15 cellular contexts compared by ENCODE assay signal in genomic region chr1:165874643-165875042, GRCh38. TPM values are rescaled to one million over a fixed set of nuclear protein-coding genes. Genes with fewer than 3 reads are reported as not detected.
DNase-seq lines count a peak whose midpoint lies in the region; ATAC-seq and TF ChIP-seq lines count a peak whose summit lies in the region.
"Had no signal": no experiment of that assay in that cellular context is flagged by ENCODE, and none has a peak within 500 bp of the region (broad histone marks: within the 10 kb centered on the region; RNA-seq: fewer than 3 reads in every experiment).

No MANE protein-coding gene starts in this region.

- TF ChIP-seq CTCF in 22Rv1 (IDR thresholded peaks at IDR 0.05): no peak; the same call in 1 of the 2 replicates
- no peak for TF ChIP-seq CTCF in Calu3 (IDR thresholded peaks at IDR 0.05; ENCODE audit: unreplicated experiment)
- TF ChIP-seq CTCF in WTC11 (IDR thresholded peaks at IDR 0.05): no peak
- no peak for TF ChIP-seq CTCF in A673 (conservative IDR thresholded peaks at IDR 0.05; ENCODE audit: low read depth, low read length)
- no peak for TF ChIP-seq CTCF in tibial nerve (IDR thresholded peaks at IDR 0.05)

- POLR2A ChIA-PET in WTC11 (lab: Charles Lee): no interaction called here
- POLR2A ChIA-PET in A673 (lab: Charles Lee; ENCODE audit: low non-redundant PET): no interaction called here

- H3K9me3 Mint-ChIP-seq in Calu3 (ENCODE audit: low read depth, unreplicated experiment) (peaks cover 9% of the 10 kb centered on the region), WTC11 (peaks cover 44% of the 10 kb centered on the region)
- peaks cover 9% of the 10 kb centered on the region for H3K9me3 Mint-ChIP-seq in stimulated activated memory B cell treated with anti-CD40 and anti-IgM and Interleukin-4, amounts not matched to agents 10 μg/mL and 1 μg/mL and 100 μg/mL, for 72 hours
- H3K9me3 Mint-ChIP-seq: CD8-positive, alpha-beta memory T cell had no signal

- H3K4me1 ChIP-seq in A673 (ENCODE audit: insufficient read depth, low read length, poor library complexity, severe bottlenecking) (no peaks in the 10 kb centered on the region), tibial nerve (peaks cover 0 to 13% (median 2%) of the 10 kb centered on the region in 4 donors)

- no peak for TF ChIP-seq EP300 in tibial nerve (IDR thresholded peaks at IDR 0.05)

- no peak for ATAC-seq in WTC11
- ATAC-seq in stimulated activated memory B cell treated with anti-CD40 and anti-IgM and Interleukin-4, amounts not matched to agents 10 μg/mL and 1 μg/mL and 100 μg/mL, for 72 hours: no peak
- ATAC-seq: A549 had no signal

- DNase-seq in Calu3 (no peak), WTC11 (ENCODE audit: low spot score) (no peak), A673 (ENCODE audit: low spot score) (no peak), NCI-H446 (lab: John Stamatoyannopoulos, UW) (no peak), tibial nerve (ENCODE audit: low spot score in 2 of 2) (no peak)
- DNase-seq: C1 segment of cervical spinal cord; CD8-positive, alpha-beta memory T cell; KG1; NCI-H187; NCI-H446 treated with DMSO at 0.1 percent for 48 hours; NCI-H526 treated with DMSO at 0.1 percent for 48 hours; Right ventricle myocardium superior had no signal

- H3K4me3 Mint-ChIP-seq in Calu3 (ENCODE audit: low read depth, unreplicated experiment): no peak overlapping the region
- no peak overlapping the region for H3K4me3 Mint-ChIP-seq in WTC11
- H3K4me3 Mint-ChIP-seq in stimulated activated memory B cell treated with anti-CD40 and anti-IgM and Interleukin-4, amounts not matched to agents 10 μg/mL and 1 μg/mL and 100 μg/mL, for 72 hours: no peak overlapping the region

- H3K4me3 ChIP-seq in A673 (ENCODE audit: low read depth, low read length, poor library complexity, severe bottlenecking) (no peak overlapping the region), tibial nerve (no peak overlapping the region)
- H3K4me3 ChIP-seq: A549 had no signal

- intact Hi-C loops in Calu3 (cut with micrococcal nuclease; ENCODE audit: unreplicated experiment): loop anchor here (5.0 kb wide), 1 partner anchor 32 kb away; no protein-coding TSS in a partner anchor
- intact Hi-C loops in A673 (cut with micrococcal nuclease; ENCODE audit: unreplicated experiment): no loop called here

- CTCF ChIA-PET in Calu3 (lab: Charles Lee) (interaction anchor here (0.7 to 1.6 kb wide), 6 partner anchors 9 to 171 kb away, joined by 3 to 5 read pairs (median 4); no protein-coding TSS in a partner anchor), WTC11 (lab: Charles Lee) (interaction anchor here (0.6 to 0.7 kb wide), 3 partner anchors 8 to 323 kb away, joined by 3 to 4 read pairs (median 3); no protein-coding TSS in a partner anchor), A673 (lab: Charles Lee) (no interaction called here)

- peaks cover 28% of the 10 kb centered on the region for H3K9me3 ChIP-seq in A673 (ENCODE audit: low read depth, low read length, poor library complexity, severe bottlenecking)
- peaks cover 0 to 6% (median 0%) of the 10 kb centered on the region in 4 donors for H3K9me3 ChIP-seq in tibial nerve

- peaks cover 5% of the 10 kb centered on the region for H3K36me3 Mint-ChIP-seq in Calu3 (ENCODE audit: insufficient read depth, unreplicated experiment)
- peaks cover 65% of the 10 kb centered on the region for H3K36me3 Mint-ChIP-seq in WTC11
- H3K36me3 Mint-ChIP-seq in stimulated activated memory B cell treated with anti-CD40 and anti-IgM and Interleukin-4, amounts not matched to agents 10 μg/mL and 1 μg/mL and 100 μg/mL, for 72 hours: peaks cover 30% of the 10 kb centered on the region

- H3K27me3 Mint-ChIP-seq in Calu3 (ENCODE audit: unreplicated experiment) (no peaks in the 10 kb centered on the region), WTC11 (ENCODE audit: low read depth) (no peaks in the 10 kb centered on the region)
- H3K27me3 Mint-ChIP-seq in stimulated activated memory B cell treated with anti-CD40 and anti-IgM and Interleukin-4, amounts not matched to agents 10 μg/mL and 1 μg/mL and 100 μg/mL, for 72 hours: no peaks in the 10 kb centered on the region

- H3K36me3 ChIP-seq in A673 (ENCODE audit: insufficient read depth, low read length, poor library complexity, severe bottlenecking): no peaks in the 10 kb centered on the region
- no peaks in the 10 kb centered on the region for H3K36me3 ChIP-seq in tibial nerve

- H3K27ac ChIP-seq in 22Rv1 (peak overlapping the region; percentile 87), A673 (ENCODE audit: low read depth, low read length, poor library complexity, severe bottlenecking) (no peak overlapping the region), tibial nerve (no peak overlapping the region)
- H3K27ac ChIP-seq: A549 had no signal

- H3K27me3 ChIP-seq in A673 (replicated peaks; ENCODE audit: insufficient read depth, low read depth, low read length, poor library complexity): no peaks in the 10 kb centered on the region
- H3K27me3 ChIP-seq in tibial nerve: no peaks in the 10 kb centered on the region

- 80 to 85% methylated on average over 4 of the region's 4 CpGs for WGBS in tibial nerve, 2 donors

- no peak for TF ChIP-seq POLR2A in tibial nerve (IDR thresholded peaks at IDR 0.05)

- H3K4me1 Mint-ChIP-seq in Calu3 (ENCODE audit: low read depth, unreplicated experiment) (peaks cover 65% of the 10 kb centered on the region), WTC11 (peaks cover 36% of the 10 kb centered on the region)
- H3K4me1 Mint-ChIP-seq in stimulated activated memory B cell treated with anti-CD40 and anti-IgM and Interleukin-4, amounts not matched to agents 10 μg/mL and 1 μg/mL and 100 μg/mL, for 72 hours: peaks cover 79% of the 10 kb centered on the region

- H3K27ac Mint-ChIP-seq in Calu3 (ENCODE audit: unreplicated experiment): peak overlapping the region; percentile 25
- peak overlapping the region; percentile 15; the same call in 1 of the 2 replicates for H3K27ac Mint-ChIP-seq in WTC11
- peak overlapping the region; percentile 82 for H3K27ac Mint-ChIP-seq in stimulated activated memory B cell treated with anti-CD40 and anti-IgM and Interleukin-4, amounts not matched to agents 10 μg/mL and 1 μg/mL and 100 μg/mL, for 72 hours

- BruUV-seq in Calu3 (replicated peaks; lab: Mats Ljungman, UMichigan): no TSS peak
- BruUV-seq in A673 (replicated peaks; lab: Mats Ljungman, UMichigan): no TSS peak

TF ChIP-seq in WTC11, 78 proteins besides CTCF, POLR2A, EP300 and RAD21 (continues in another document):
- TF ChIP-seq KAT7 (CRISPR knock-in tag; IDR thresholded peaks at IDR 0.05; ENCODE audit: borderline replicate concordance): no peak
- no peak for TF ChIP-seq ZNF512 (CRISPR knock-in tag; IDR thresholded peaks at IDR 0.05; ENCODE audit: borderline replicate concordance)
- TF ChIP-seq SP1 (CRISPR knock-in tag; conservative IDR thresholded peaks at IDR 0.05): no peak
- TF ChIP-seq ZNF121 (CRISPR knock-in tag; IDR thresholded peaks at IDR 0.05): no peak
- no peak for TF ChIP-seq ESRRA (CRISPR knock-in tag; IDR thresholded peaks at IDR 0.05; ENCODE audit: borderline replicate concordance)
- TF ChIP-seq ZMAT4 (CRISPR knock-in tag; IDR thresholded peaks at IDR 0.05): no peak
- no peak for TF ChIP-seq ELF4 (CRISPR knock-in tag; IDR thresholded peaks at IDR 0.05; ENCODE audit: low read depth)
- no peak for TF ChIP-seq FOXP1 (CRISPR knock-in tag; IDR thresholded peaks at IDR 0.05; ENCODE audit: borderline replicate concordance)
- no peak for TF ChIP-seq MYBL2 (CRISPR knock-in tag; IDR thresholded peaks at IDR 0.05)
- TF ChIP-seq ZSCAN18 (CRISPR knock-in tag; IDR thresholded peaks at IDR 0.05): no peak
- no peak for TF ChIP-seq USF1 (CRISPR knock-in tag; IDR thresholded peaks at IDR 0.05)
- TF ChIP-seq OVOL2 (CRISPR knock-in tag; IDR thresholded peaks at IDR 0.05; ENCODE audit: borderline replicate concordance): no peak
- no peak for TF ChIP-seq FOXK1 (CRISPR knock-in tag; IDR thresholded peaks at IDR 0.05)
- no peak for TF ChIP-seq SOX15 (CRISPR knock-in tag; IDR thresholded peaks at IDR 0.05)

RNA-seq across cellular contexts. Expression of gene UCK2, which starts 47.2 kb away (rescaled TPM):
- total RNA-seq in Calu3 (2022): 106 and 109 TPM in 2 replicates
- total RNA-seq in WTC11 (2021): 74.3 to 85.7 TPM (median 79.2 TPM) in 3 replicates
- total RNA-seq in A673 (2021): 78.7 and 84.2 TPM in 2 replicates
- 10 to 100 TPM; 29.7 to 36.0 (median 33.8) TPM for total RNA-seq in tibial nerve

Comparison
In these comparisons a context has a peak if more than half of its experiments do, and no peak if none do; other contexts are left out.
1. H3K27ac Mint-ChIP-seq: peak in every context shown above with its lines; median percentile 82 in stimulated activated memory B cell treated with anti-CD40 and anti-IgM and Interleukin-4, amounts not matched to agents 10 μg/mL and 1 μg/mL and 100 μg/mL, for 72 hours; 25 in Calu3; 15 in WTC11.